In the genomic region with DNA sequence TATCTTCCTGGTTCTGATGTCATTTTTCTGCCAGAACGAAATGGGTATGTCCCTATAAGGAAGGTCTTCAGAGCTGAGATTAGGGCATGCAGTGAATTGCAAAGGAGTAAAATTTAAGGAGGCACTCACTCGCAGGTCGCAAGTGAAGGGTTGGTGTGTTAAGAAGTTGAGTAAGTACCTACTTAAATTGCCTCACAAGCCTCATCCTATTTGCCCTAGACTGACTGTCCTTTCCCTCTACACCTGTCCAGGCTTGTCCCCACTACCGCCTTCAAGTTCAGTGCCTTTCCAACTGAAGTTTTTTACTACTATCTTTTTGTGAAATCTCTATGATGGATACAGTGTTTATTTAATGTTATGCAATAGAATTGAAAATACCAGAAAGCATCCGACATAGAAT, we compare ENCODE assay signal across 24 cellular contexts.
A peak's percentile ranks its signal among the peaks of the same experiment; 100 is the strongest.
DNase-seq lines count a peak whose midpoint lies in the region; FAIRE-seq and TF ChIP-seq lines count a peak whose summit lies in the region.
"Had no signal": no experiment of that assay in that cellular context is flagged by ENCODE, and none has a peak within 500 bp of the region (broad histone marks: within the 10 kb centered on the region; RNA-seq: fewer than 3 reads in every experiment).

No MANE protein-coding gene starts in this region.

- no peak overlapping the region for H3K27ac Mint-ChIP-seq in neural progenitor cell
- H3K27ac Mint-ChIP-seq in activated CD4-positive, alpha-beta T cell treated with anti-CD3 and anti-CD28 coated beads, Interleukin-2, amount 10 ng/mL, durations not matched to agents 24 days and 14 days = no peak overlapping the region
- no peak overlapping the region for H3K27ac Mint-ChIP-seq in chondrocyte (ENCODE audit: unreplicated experiment)
- H3K27ac Mint-ChIP-seq: CD8-positive, alpha-beta T cell; IgD-negative memory B cell had no signal

- H3K9me3 ChIP-seq in neural progenitor cell (ENCODE audit: low read depth) = no peaks in the 10 kb centered on the region
- H3K9me3 ChIP-seq: HAP-1 had no signal

- no peaks in the 10 kb centered on the region for H3K36me3 Mint-ChIP-seq in neural progenitor cell
- no peaks in the 10 kb centered on the region for H3K36me3 Mint-ChIP-seq in activated CD4-positive, alpha-beta T cell treated with anti-CD3 and anti-CD28 coated beads, Interleukin-2, amount 10 ng/mL, durations not matched to agents 24 days and 14 days (ENCODE audit: low read depth)
- H3K36me3 Mint-ChIP-seq in chondrocyte (ENCODE audit: low read depth) = no peaks in the 10 kb centered on the region
- H3K36me3 Mint-ChIP-seq: CD8-positive, alpha-beta T cell; IgD-negative memory B cell had no signal

- H3K4me3 ChIP-seq in bronchial epithelial cell (ENCODE audit: low read depth, low read length) = no peak overlapping the region
- H3K4me3 ChIP-seq in neural progenitor cell = no peak overlapping the region
- H3K4me3 ChIP-seq: BLaER1 treated with 17β-estradiol and CSF1 and Interleukin-3, amounts not matched to agents 10 nM and 100 nM; GM23248; HAP-1; SK-N-MC had no signal

- H3K4me2 ChIP-seq in neural progenitor cell = no peak overlapping the region

- peak; percentile 25 for DNase-seq in HT-29 (ENCODE audit: low spot score)
- peak; percentile 13 for DNase-seq in NOMO-1 treated with DMSO at 0.1 percent for 48 hours (lab: John Stamatoyannopoulos, UW; ENCODE audit: unreplicated experiment)
- DNase-seq in bronchial epithelial cell (ENCODE audit: low read depth) = peak; percentile 98
- DNase-seq in neural progenitor cell (ENCODE audit: low spot score) = no peak
- DNase-seq in activated CD4-positive, alpha-beta T cell treated with anti-CD3 and anti-CD28 coated beads, Interleukin-2, amount 10 ng/mL, durations not matched to agents 24 days and 14 days = no peak
- DNase-seq in chondrocyte (ENCODE audit: low spot score) = no peak
- DNase-seq in NCI-H1092 (lab: John Stamatoyannopoulos, UW) = no peak
- DNase-seq: CD8-positive, alpha-beta T cell; GM23248; Kasumi-1; MM.1S; NCI-H1105 treated with DMSO at 0.1 percent for 48 hours; NCI-H1694 treated with DMSO at 0.1 percent for 48 hours; NCI-H2107; NCI-H226; NCI-H524; NCI-H82 had no signal

- H3K9ac ChIP-seq in neural progenitor cell = no peak overlapping the region
- H3K9ac ChIP-seq: BLaER1 treated with 17β-estradiol and CSF1 and Interleukin-3, amounts not matched to agents 10 nM and 100 nM; GM23248 had no signal

- no peak for TF ChIP-seq CTCF in bronchial epithelial cell (IDR thresholded peaks at IDR 0.05; ENCODE audit: insufficient read depth, low read length, severe bottlenecking)
- TF ChIP-seq CTCF in neural progenitor cell (IDR thresholded peaks at IDR 0.05) = no peak
- TF ChIP-seq CTCF in chondrocyte (IDR thresholded peaks at IDR 0.05) = no peak

- H3K79me2 ChIP-seq in neural progenitor cell (ENCODE audit: low read depth) = no peaks in the 10 kb centered on the region

- H3K27ac ChIP-seq in neural progenitor cell = no peak overlapping the region
- H3K27ac ChIP-seq: BLaER1 treated with 17β-estradiol and CSF1 and Interleukin-3, amounts not matched to agents 10 nM and 100 nM; GM23248; SK-N-MC had no signal

- no peaks in the 10 kb centered on the region for H3K27me3 ChIP-seq in bronchial epithelial cell (ENCODE audit: control insufficient read depth, insufficient read depth, low read length)
- H3K27me3 ChIP-seq in neural progenitor cell = no peaks in the 10 kb centered on the region
- H3K27me3 ChIP-seq: BLaER1 treated with 17β-estradiol and CSF1 and Interleukin-3, amounts not matched to agents 10 nM and 100 nM had no signal

- peaks cover 16% of the 10 kb centered on the region for H3K4me1 ChIP-seq in neural progenitor cell
- H3K4me1 ChIP-seq: HAP-1 had no signal

- H3K36me3 ChIP-seq in bronchial epithelial cell (ENCODE audit: control insufficient read depth, insufficient read depth, low read length) (no peaks in the 10 kb centered on the region), neural progenitor cell (no peaks in the 10 kb centered on the region)
- H3K36me3 ChIP-seq: BLaER1 treated with 17β-estradiol and CSF1 and Interleukin-3, amounts not matched to agents 10 nM and 100 nM; HAP-1 had no signal

- H3K9me3 Mint-ChIP-seq in neural progenitor cell (peaks cover 2% of the 10 kb centered on the region), chondrocyte (ENCODE audit: low read depth) (no peaks in the 10 kb centered on the region)
- peaks cover 3% of the 10 kb centered on the region for H3K9me3 Mint-ChIP-seq in activated CD4-positive, alpha-beta T cell treated with anti-CD3 and anti-CD28 coated beads, Interleukin-2, amount 10 ng/mL, durations not matched to agents 24 days and 14 days
- H3K9me3 Mint-ChIP-seq: CD8-positive, alpha-beta T cell; IgD-negative memory B cell had no signal

- intact Hi-C loops in activated CD4-positive, alpha-beta T cell treated with anti-CD3 and anti-CD28 coated beads, Interleukin-2, amount 10 ng/mL, durations not matched to agents 24 days and 14 days (cut with micrococcal nuclease) = no loop called here

- no peaks in the 10 kb centered on the region for H3K4me1 Mint-ChIP-seq in neural progenitor cell
- H3K4me1 Mint-ChIP-seq in activated CD4-positive, alpha-beta T cell treated with anti-CD3 and anti-CD28 coated beads, Interleukin-2, amount 10 ng/mL, durations not matched to agents 24 days and 14 days = peaks cover 6% of the 10 kb centered on the region
- H3K4me1 Mint-ChIP-seq in chondrocyte (ENCODE audit: low read depth) = peaks cover 4% of the 10 kb centered on the region
- H3K4me1 Mint-ChIP-seq: IgD-negative memory B cell had no signal

- peaks cover 11% of the 10 kb centered on the region for H3F3A ChIP-seq in neural progenitor cell (ENCODE audit: low read depth)

- H3K27me3 Mint-ChIP-seq in neural progenitor cell (ENCODE audit: insufficient read depth, low read depth) = no peaks in the 10 kb centered on the region
- H3K27me3 Mint-ChIP-seq in activated CD4-positive, alpha-beta T cell treated with anti-CD3 and anti-CD28 coated beads, Interleukin-2, amount 10 ng/mL, durations not matched to agents 24 days and 14 days = peaks cover 2% of the 10 kb centered on the region
- no peaks in the 10 kb centered on the region for H3K27me3 Mint-ChIP-seq in chondrocyte (ENCODE audit: low read depth)

- peak overlapping the region; percentile 4 for H2AFZ ChIP-seq in neural progenitor cell (replicated peaks)
- H2AFZ ChIP-seq: GM23248 had no signal

- no peaks in the 10 kb centered on the region for H4K20me1 ChIP-seq in neural progenitor cell (ENCODE audit: low read depth)
- H4K20me1 ChIP-seq: BLaER1 treated with 17β-estradiol and CSF1 and Interleukin-3, amounts not matched to agents 10 nM and 100 nM had no signal

- H3K4me3 Mint-ChIP-seq in neural progenitor cell = no peak overlapping the region
- no peak overlapping the region for H3K4me3 Mint-ChIP-seq in activated CD4-positive, alpha-beta T cell treated with anti-CD3 and anti-CD28 coated beads, Interleukin-2, amount 10 ng/mL, durations not matched to agents 24 days and 14 days
- H3K4me3 Mint-ChIP-seq in chondrocyte (ENCODE audit: unreplicated experiment) = no peak overlapping the region
- H3K4me3 Mint-ChIP-seq: CD8-positive, alpha-beta T cell; IgD-negative memory B cell had no signal

- FAIRE-seq in bronchial epithelial cell (lab: Jason Lieb, UNC) = peak; percentile 75
- FAIRE-seq: GM12891, GM19239, HTR-8/SVneo had no signal

Comparison
In these comparisons a context has a peak if more than half of its experiments do, and no peak if none do; other contexts are left out.
1. DNase-seq: peak in HT-29 (single experiment), NOMO-1 treated with DMSO at 0.1 percent for 48 hours (single experiment) and bronchial epithelial cell (single experiment); none in neural progenitor cell (single experiment), activated CD4-positive, alpha-beta T cell treated with anti-CD3 and anti-CD28 coated beads, Interleukin-2, amount 10 ng/mL, durations not matched to agents 24 days and 14 days (single experiment), chondrocyte (single experiment) and NCI-H1092 (single experiment).